Comparison of ENCODE assay signal across 1 cellular context in genomic region chr12:53948650-53949593, GRCh38.
TF ChIP-seq lines count a peak whose summit lies in the region.

No MANE protein-coding gene starts in this region.

TF ChIP-seq in GM23338, 12 proteins besides CTCF, POLR2A, EP300 and RAD21:
- TF ChIP-seq NANOG (IDR thresholded peaks at IDR 0.05; ENCODE audit: borderline replicate concordance) = no peak
- TF ChIP-seq ZNF331 (CRISPR knock-in tag; IDR thresholded peaks at IDR 0.05; ENCODE audit: low read depth) = no peak
- TF ChIP-seq JUNB (IDR thresholded peaks at IDR 0.05; ENCODE audit: unreplicated experiment) = no peak
- no peak for TF ChIP-seq CREB1 (CRISPR knock-in tag; IDR thresholded peaks at IDR 0.05; ENCODE audit: low read depth)
- no peak for TF ChIP-seq ZNF114 (CRISPR knock-in tag; IDR thresholded peaks at IDR 0.05)
- no peak for TF ChIP-seq STAT1 (IDR thresholded peaks at IDR 0.05; ENCODE audit: unreplicated experiment)
- no peak for TF ChIP-seq REST (IDR thresholded peaks at IDR 0.05; ENCODE audit: unreplicated experiment)
- TF ChIP-seq EZH2 (IDR thresholded peaks at IDR 0.05; ENCODE audit: low read depth, unreplicated experiment) = peak; percentile 75
- TF ChIP-seq EZH2phosphoT487 (IDR thresholded peaks at IDR 0.05; ENCODE audit: unreplicated experiment) = peak; percentile 20
- no peak for TF ChIP-seq POLR2AphosphoS5 (IDR thresholded peaks at IDR 0.05; ENCODE audit: low read depth)
- no peak for TF ChIP-seq ZNF462 (CRISPR knock-in tag; IDR thresholded peaks at IDR 0.05)
- no peak for TF ChIP-seq ETS1 (IDR thresholded peaks at IDR 0.05)
TF ChIP-seq in GM23338: peak in this region for 2.
